In genomic region chr13:52348081-52348480, GRCh38 we compare ENCODE assay signal across 14 cellular contexts. TPM values are rescaled to one million over a fixed set of nuclear protein-coding genes. Genes with fewer than 3 reads are reported as not detected.
DNase-seq lines count a peak whose midpoint lies in the region; ATAC-seq, FAIRE-seq and TF ChIP-seq lines count a peak whose summit lies in the region.
"Had no signal": no experiment of that assay in that cellular context is flagged by ENCODE, and none has a peak within 500 bp of the region (broad histone marks: within the 10 kb centered on the region; RNA-seq: fewer than 3 reads in every experiment).

No MANE protein-coding gene starts in this region.

- no peaks in the 10 kb centered on the region for H3K79me2 ChIP-seq in ACC112 (ENCODE audit: control insufficient read depth, insufficient read depth, low read length, unreplicated experiment)
- no peaks in the 10 kb centered on the region for H3K79me2 ChIP-seq in keratinocyte (ENCODE audit: control insufficient read depth, insufficient read depth, low read length)
- H3K79me2 ChIP-seq: hepatocyte had no signal

- H3K27ac Mint-ChIP-seq in activated T-cell treated with anti-CD3 and anti-CD28 coated beads, Interleukin-2, amount 50 U/mL, for 24 hours = no peak overlapping the region
- H3K27ac Mint-ChIP-seq: activated T-cell treated with anti-CD3 and anti-CD28 coated beads, Interleukin-2, amount 50 U/mL, for 72 hours had no signal

- no peak for TF ChIP-seq POLR2A in breast epithelium (IDR thresholded peaks at IDR 0.05)

- no peaks in the 10 kb centered on the region for H3K36me3 Mint-ChIP-seq in activated T-cell treated with anti-CD3 and anti-CD28 coated beads, Interleukin-2, amount 50 U/mL, for 24 hours (ENCODE audit: low read depth)

- dilution Hi-C loops in keratinocyte (cut with MboI; ENCODE audit: extremely low pct_ligation_motif_present, low sequenced_read_pairs) = no loop called here

- H3K4me3 Mint-ChIP-seq in activated T-cell treated with anti-CD3 and anti-CD28 coated beads, Interleukin-2, amount 50 U/mL, for 24 hours = no peak overlapping the region
- H3K4me3 Mint-ChIP-seq: activated T-cell treated with anti-CD3 and anti-CD28 coated beads, Interleukin-2, amount 50 U/mL, for 72 hours had no signal

- H3K27me3 ChIP-seq in ACC112 (ENCODE audit: insufficient read depth, low read length) (no peaks in the 10 kb centered on the region), breast epithelium (no peaks in the 10 kb centered on the region), keratinocyte (ENCODE audit: control insufficient read depth, extremely low read depth, insufficient read depth, low read length) (no peaks in the 10 kb centered on the region)
- H3K27me3 ChIP-seq: hepatocyte had no signal

- H3K4me3 ChIP-seq in ACC112 (ENCODE audit: low read depth, low read length) (peak overlapping the region; percentile 1; the same call in 1 of the 2 replicates), breast epithelium (no peak overlapping the region), keratinocyte (ENCODE audit: control insufficient read depth in 2 of 3, extremely low read depth in 1 of 3, insufficient read depth in 2 of 3, low read depth in 1 of 3, low read length in 3 of 3) (no peak overlapping the region)
- H3K4me3 ChIP-seq: hepatocyte, spleen had no signal

- no peaks in the 10 kb centered on the region for H4K20me1 ChIP-seq in keratinocyte (ENCODE audit: control insufficient read depth, extremely low read depth, insufficient read depth, low read length)

- H3K36me3 ChIP-seq in ACC112 (ENCODE audit: insufficient read depth, low read length) (no peaks in the 10 kb centered on the region), breast epithelium (no peaks in the 10 kb centered on the region), keratinocyte (ENCODE audit: control insufficient read depth in 2 of 2, extremely low read depth in 1 of 2, insufficient read depth in 2 of 2, low read length in 2 of 2) (no peaks in the 10 kb centered on the region)
- H3K36me3 ChIP-seq: BE2C, spleen had no signal

- H3K4me1 Mint-ChIP-seq in activated T-cell treated with anti-CD3 and anti-CD28 coated beads, Interleukin-2, amount 50 U/mL, for 24 hours (ENCODE audit: low read depth) = peaks cover 6% of the 10 kb centered on the region

- H3K4me1 ChIP-seq in ACC112 (ENCODE audit: control insufficient read depth, insufficient read depth, low read length, unreplicated experiment) (peaks cover 36% of the 10 kb centered on the region), breast epithelium (no peaks in the 10 kb centered on the region), keratinocyte (ENCODE audit: control insufficient read depth, extremely low read depth, insufficient read depth, low read length) (peaks cover 41% of the 10 kb centered on the region)
- H3K4me1 ChIP-seq: BE2C, spleen had no signal

- H3K9me3 ChIP-seq in breast epithelium = no peaks in the 10 kb centered on the region
- H3K9me3 ChIP-seq in keratinocyte (ENCODE audit: control insufficient read depth, low read depth, low read length) = no peaks in the 10 kb centered on the region
- H3K9me3 ChIP-seq: BE2C, spleen had no signal

- no peaks in the 10 kb centered on the region for H3K9me3 Mint-ChIP-seq in activated T-cell treated with anti-CD3 and anti-CD28 coated beads, Interleukin-2, amount 50 U/mL, for 24 hours
- H3K9me3 Mint-ChIP-seq: activated T-cell treated with anti-CD3 and anti-CD28 coated beads, Interleukin-2, amount 50 U/mL, for 72 hours had no signal

- DNase-seq in HK-2 (ENCODE audit: unreplicated experiment) (peak; percentile 58), breast epithelium (ENCODE audit: low spot score in 2 of 2) (peak in 1 of 2 donors; percentile 42), keratinocyte (ENCODE audit: low read depth, low spot score) (no peak), NCI-H1092 treated with DMSO at 0.1 percent for 48 hours (lab: John Stamatoyannopoulos, UW) (no peak)
- DNase-seq in activated effector memory CD4-positive, alpha-beta T cell treated with Interleukin-2 at 50 U/mL for 16 hours = no peak
- no peak for DNase-seq in activated T-cell treated with anti-CD3 and anti-CD28 coated beads, Interleukin-2, amount 50 U/mL, for 24 hours
- DNase-seq: activated T-cell treated with anti-CD3 and anti-CD28 coated beads, Interleukin-2, amount 50 U/mL, for 72 hours; BE2C; NCI-H1694 treated with DMSO at 0.1 percent for 48 hours; spleen had no signal

- H3K27ac ChIP-seq in ACC112 (ENCODE audit: low read depth, low read length) (peak overlapping the region; percentile 78), breast epithelium (peak overlapping the region; percentile 26 to 55), keratinocyte (ENCODE audit: control insufficient read depth, insufficient read depth, low read length) (peak overlapping the region; percentile 89)
- H3K27ac ChIP-seq: hepatocyte, spleen, VCaP had no signal

- H2AFZ ChIP-seq in ACC112 (ENCODE audit: low read length, unreplicated experiment) (peak overlapping the region; percentile 72), keratinocyte (ENCODE audit: control insufficient read depth, low read length) (peak overlapping the region; percentile 14)
- H2AFZ ChIP-seq: hepatocyte had no signal

- no peak for FAIRE-seq in keratinocyte (lab: Jason Lieb, UNC)

- ATAC-seq in HG03469 (IDR thresholded peaks at IDR 0.05; ENCODE audit: unreplicated experiment) = no peak

- H3K4me2 ChIP-seq in keratinocyte (ENCODE audit: control insufficient read depth, extremely low read depth, insufficient read depth, low read depth, low read length) = no peak overlapping the region
- H3K4me2 ChIP-seq: hepatocyte had no signal

- peaks cover 11% of the 10 kb centered on the region for H3K27me3 Mint-ChIP-seq in activated T-cell treated with anti-CD3 and anti-CD28 coated beads, Interleukin-2, amount 50 U/mL, for 24 hours

- no peak for TF ChIP-seq CTCF in breast epithelium (IDR thresholded peaks at IDR 0.05)
- TF ChIP-seq CTCF in keratinocyte (optimal IDR thresholded peaks at IDR 0.05 in 1 of 3, IDR thresholded peaks at IDR 0.05 in 1 of 3, conservative IDR thresholded peaks at IDR 0.05 in 1 of 3; ENCODE audit: extremely low read depth in 1 of 3, insufficient read depth in 2 of 3, low read length in 3 of 3) = no peak

- intact Hi-C loops in breast epithelium (cut with DNase I; ENCODE audit: low total_unique reads) = no loop called here

- H3K9me1 ChIP-seq in keratinocyte (ENCODE audit: control insufficient read depth, extremely low read depth, insufficient read depth, low read length) = no peaks in the 10 kb centered on the region

- H3K9ac ChIP-seq in keratinocyte (ENCODE audit: control insufficient read depth, extremely low read depth, insufficient read depth, low read length) = no peak overlapping the region

RNA-seq across cellular contexts. Expression of gene THSD1, which starts 57.9 kb away (rescaled TPM):
- total RNA-seq in breast epithelium = 1 to 10 TPM; 5.8 to 9.8 (median 9.1) TPM
- 9.2 to 15.4 TPM (median 9.7 TPM) in 3 replicates for polyA plus RNA-seq in keratinocyte
- 8.0 TPM for polyA plus RNA-seq in keratinocyte (2011; ENCODE audit: low read depth)
- 5.2 and 5.3 TPM in 2 replicates for polyA plus RNA-seq in keratinocyte (2011; cell fraction: cytosol; rRNA removed)
- 21.1 and 25.2 TPM in 2 replicates for polyA plus RNA-seq in keratinocyte (2011; cell fraction: nucleus; rRNA removed)
- 6.5 and 11.4 TPM in 2 replicates for polyA plus RNA-seq in keratinocyte (2012; ENCODE audit: low replicate concordance)
- polyA minus RNA-seq in keratinocyte = 9.6 to 25.4 TPM (median 19.5 TPM) in 3 replicates
- 10.7 TPM for polyA minus RNA-seq in keratinocyte (2011; cell fraction: cytosol; rRNA and poly(A)+ RNA removed)
- 20.2 and 27.3 TPM in 2 replicates for polyA minus RNA-seq in keratinocyte (2011; cell fraction: nucleus; rRNA and poly(A)+ RNA removed)
